Comparison of ENCODE assay signal across 8 cellular contexts in the genomic region with DNA sequence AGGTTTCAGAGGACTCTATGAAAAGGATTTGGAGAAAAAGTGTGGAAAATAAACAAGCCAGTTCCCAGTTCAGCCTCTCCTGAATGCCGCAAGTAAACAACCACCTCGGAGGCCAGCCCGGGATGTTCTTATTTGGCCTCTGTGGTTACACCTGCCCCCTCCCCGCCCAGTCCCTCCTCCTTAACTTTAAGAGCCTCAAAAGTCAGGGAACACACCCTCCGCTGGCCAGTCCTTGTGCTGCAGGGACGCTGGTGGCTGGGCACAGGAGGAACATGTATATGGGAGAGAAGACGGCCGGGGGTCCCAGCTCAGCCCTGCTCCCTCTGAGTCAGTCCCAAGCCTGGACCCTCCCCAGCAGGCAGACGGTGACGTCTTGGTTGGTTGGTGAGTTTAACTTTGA. TPM values are rescaled to one million over a fixed set of nuclear protein-coding genes. Genes with fewer than 3 reads are reported as not detected.
DNase-seq lines count a peak whose midpoint lies in the region; ATAC-seq, FAIRE-seq and TF ChIP-seq lines count a peak whose summit lies in the region.

No MANE protein-coding gene starts in this region.

- intact Hi-C loops in mammary epithelial cell (cut with micrococcal nuclease): loop anchor here (2.0 to 5.0 kb wide), 2 partner anchors 28 to 203 kb away; no protein-coding TSS in a partner anchor

- CTCF ChIA-PET in mammary epithelial cell (lab: Charles Lee; ENCODE audit: low non-redundant PET): interaction anchor here (0.6 kb wide), 1 partner anchor 74 kb away, joined by 7 read pairs; no protein-coding TSS in a partner anchor

- H3K4me2 ChIP-seq in mammary epithelial cell (ENCODE audit: insufficient read depth, low read depth, low read length): peak overlapping the region; percentile 75

- peak; percentile 29 to 55 for TF ChIP-seq CTCF in mammary epithelial cell (conservative IDR thresholded peaks at IDR 0.05 in 1 of 2, IDR thresholded peaks at IDR 0.05 in 1 of 2; ENCODE audit: extremely low read depth in 1 of 2, insufficient read depth in 1 of 2, low read depth in 1 of 2, low read length in 2 of 2)

- H3K27me3 ChIP-seq in mammary epithelial cell (ENCODE audit: insufficient read depth, low read length): no peaks in the 10 kb centered on the region

- dilution Hi-C loops in mammary epithelial cell (cut with HindIII; ENCODE audit: low sequenced_read_pairs): loop anchor here (25.0 kb wide), 1 partner anchor 367 kb away; no protein-coding TSS in a partner anchor

- no peaks in the 10 kb centered on the region for H4K20me1 ChIP-seq in mammary epithelial cell (ENCODE audit: insufficient read depth, low read length)

- peak overlapping the region; percentile 46 for H3K27ac ChIP-seq in mammary epithelial cell (ENCODE audit: insufficient read depth, low read depth, low read length)

- no peaks in the 10 kb centered on the region for H3K9me3 ChIP-seq in mammary epithelial cell (replicated peaks; ENCODE audit: insufficient read depth, low read length)

- in situ Hi-C loops in mammary epithelial cell (cut with MboI; ENCODE audit: low sequenced_read_pairs in 2 of 2): no loop called here

- peaks cover 100% of the 10 kb centered on the region for H3K79me2 ChIP-seq in mammary epithelial cell (ENCODE audit: insufficient read depth, low read length)

- DNase-seq in A172 (ENCODE audit: low spot score) (peak; percentile 57), HTR-8/SVneo (ENCODE audit: insufficient read length, low spot score) (peak; percentile 27), mammary epithelial cell (peak; percentile 53), medulla oblongata (ENCODE audit: extremely low spot score) (peak; percentile 54), NCI-H1417 (lab: John Stamatoyannopoulos, UW) (no peak), NCI-H1092 (lab: John Stamatoyannopoulos, UW) (no peak), NOMO-1 treated with dmso at 0.1 percent for 144 hours (lab: John Stamatoyannopoulos, UW; ENCODE audit: unreplicated experiment) (no peak)

- H3K36me3 ChIP-seq in mammary epithelial cell (ENCODE audit: insufficient read depth, low read length): no peaks in the 10 kb centered on the region

- ATAC-seq in HG02678 (IDR thresholded peaks at IDR 0.05; ENCODE audit: unreplicated experiment): no peak

- WGBS in mammary epithelial cell (ENCODE audit: low coverage, missing lambda C conversion rate): 2% methylated on average over 10 of the region's 10 CpGs

- no peak overlapping the region for H2AFZ ChIP-seq in mammary epithelial cell (ENCODE audit: low read depth, low read length)

- peak overlapping the region; percentile 45 for H3K9ac ChIP-seq in mammary epithelial cell (ENCODE audit: insufficient read depth, low read length)

- H3K4me1 ChIP-seq in mammary epithelial cell (ENCODE audit: insufficient read depth, low read length): peaks cover 86% of the 10 kb centered on the region

- BruUV-seq in mammary epithelial cell (replicated peaks; lab: Mats Ljungman, UMichigan): no TSS peak

- peak overlapping the region in 2 of 3 experiments; percentile 30 to 48 for H3K4me3 ChIP-seq in mammary epithelial cell (replicated peaks in 1 of 3; ENCODE audit: insufficient read depth in 1 of 3, low read depth in 2 of 3, low read length in 3 of 3)

- FAIRE-seq in HTR-8/SVneo (lab: Jason Lieb, UNC): no peak

RNA-seq across cellular contexts. Expression of a gene that starts 6.1 kb away (rescaled TPM):
- total RNA-seq in A172 (2014; rRNA removed; shearing (Covaris generic)): 57.0 and 59.0 TPM in 2 replicates
- total RNA-seq in mammary epithelial cell: 10 to 100 TPM; 32.4 to 85.0 TPM
- polyA plus RNA-seq in mammary epithelial cell: 18.1 TPM
- 35.7 TPM for polyA minus RNA-seq in mammary epithelial cell

Comparison
In these comparisons a context has a peak if more than half of its experiments do, and no peak if none do; other contexts are left out.
1. DNase-seq: peak in A172 (single experiment), HTR-8/SVneo (single experiment), mammary epithelial cell (single experiment) and medulla oblongata (single experiment); none in NCI-H1417 (0 of 3), NCI-H1092 (single experiment) and NOMO-1 treated with dmso at 0.1 percent for 144 hours (single experiment).